11 cellular contexts compared by ENCODE assay signal in genomic region chr15:77546050-77546501, GRCh38.
DNase-seq lines count a peak whose midpoint lies in the region; ATAC-seq and TF ChIP-seq lines count a peak whose summit lies in the region.
"Had no signal": no experiment of that assay in that cellular context is flagged by ENCODE, and none has a peak within 500 bp of the region (broad histone marks: within the 10 kb centered on the region; RNA-seq: fewer than 3 reads in every experiment).

No MANE protein-coding gene starts in this region.

- H3K4me1 ChIP-seq in mammary epithelial cell (ENCODE audit: insufficient read depth, low read length), result peaks cover 27% of the 10 kb centered on the region

- TF ChIP-seq CTCF in mammary epithelial cell (conservative IDR thresholded peaks at IDR 0.05 in 1 of 2, IDR thresholded peaks at IDR 0.05 in 1 of 2; ENCODE audit: extremely low read depth in 1 of 2, insufficient read depth in 1 of 2, low read depth in 1 of 2, low read length in 2 of 2) (no peak), omental fat pad (IDR thresholded peaks at IDR 0.05) (no peak)

- WGBS in mammary epithelial cell (ENCODE audit: low coverage, missing lambda C conversion rate), result 0% methylated on average over 1 of the region's 4 CpGs

- H3K4me3 ChIP-seq in mammary epithelial cell (replicated peaks in 1 of 3; ENCODE audit: insufficient read depth in 1 of 3, low read depth in 2 of 3, low read length in 3 of 3), result no peak overlapping the region

- no peak overlapping the region for H3K9ac ChIP-seq in mammary epithelial cell (ENCODE audit: insufficient read depth, low read length)

- H3K79me2 ChIP-seq in mammary epithelial cell (ENCODE audit: insufficient read depth, low read length), result no peaks in the 10 kb centered on the region

- CTCF ChIA-PET in mammary epithelial cell (lab: Charles Lee; ENCODE audit: low non-redundant PET), result interaction anchor here (0.5 kb wide), 1 partner anchor 433 kb away, joined by 3 read pairs; no protein-coding TSS in a partner anchor

- intact Hi-C loops in mammary epithelial cell (cut with micrococcal nuclease), result no loop called here

- peak overlapping the region; percentile 79 for H2AFZ ChIP-seq in mammary epithelial cell (ENCODE audit: low read depth, low read length)

- in situ Hi-C loops in mammary epithelial cell (cut with MboI; ENCODE audit: low sequenced_read_pairs in 2 of 2), result loop anchor here in 1 of 2 donors (10.0 kb wide), 1 partner anchor 431 kb away; no protein-coding TSS in a partner anchor

- H3K27me3 ChIP-seq in mammary epithelial cell (ENCODE audit: insufficient read depth, low read length), result no peaks in the 10 kb centered on the region

- H3K4me2 ChIP-seq in mammary epithelial cell (ENCODE audit: insufficient read depth, low read depth, low read length), result peak overlapping the region; percentile 7

- no peaks in the 10 kb centered on the region for H3K36me3 ChIP-seq in mammary epithelial cell (ENCODE audit: insufficient read depth, low read length)

- no peaks in the 10 kb centered on the region for H3K9me3 ChIP-seq in mammary epithelial cell (replicated peaks; ENCODE audit: insufficient read depth, low read length)

- DNase-seq in GM04503 (ENCODE audit: low read depth), result peak; percentile 76
- DNase-seq in MV-4-11 (lab: John Stamatoyannopoulos, UW), result peak; percentile 70
- DNase-seq in mammary epithelial cell, result peak; percentile 72
- no peak for DNase-seq in omental fat pad (ENCODE audit: low spot score)
- DNase-seq in HuH-7.5 (ENCODE audit: low spot score), result no peak
- no peak for DNase-seq in NCI-H748 (lab: John Stamatoyannopoulos, UW; ENCODE audit: unreplicated experiment)
- DNase-seq: activated CD4-positive, CD25-positive, alpha-beta regulatory T cell; caudate nucleus; NCI-H2107 had no signal

- ATAC-seq in omental fat pad (ENCODE audit: low FRiP score) (peak; percentile 42), GM21360 (IDR thresholded peaks at IDR 0.05; ENCODE audit: unreplicated experiment) (no peak), HG02759 (IDR thresholded peaks at IDR 0.05; ENCODE audit: unreplicated experiment) (no peak)

- BruUV-seq in mammary epithelial cell (replicated peaks; lab: Mats Ljungman, UMichigan), result no TSS peak

- dilution Hi-C loops in mammary epithelial cell (cut with HindIII; ENCODE audit: low sequenced_read_pairs), result no loop called here

- H3K27ac ChIP-seq in mammary epithelial cell (ENCODE audit: insufficient read depth, low read depth, low read length), result no peak overlapping the region

- H4K20me1 ChIP-seq in mammary epithelial cell (ENCODE audit: insufficient read depth, low read length), result no peaks in the 10 kb centered on the region

Comparison
In these comparisons a context has a peak if more than half of its experiments do, and no peak if none do; other contexts are left out.
1. DNase-seq: peak in GM04503 (single experiment), MV-4-11 (single experiment) and mammary epithelial cell (single experiment); none in omental fat pad (single experiment), HuH-7.5 (single experiment) and NCI-H748 (single experiment).